In the genomic region with DNA sequence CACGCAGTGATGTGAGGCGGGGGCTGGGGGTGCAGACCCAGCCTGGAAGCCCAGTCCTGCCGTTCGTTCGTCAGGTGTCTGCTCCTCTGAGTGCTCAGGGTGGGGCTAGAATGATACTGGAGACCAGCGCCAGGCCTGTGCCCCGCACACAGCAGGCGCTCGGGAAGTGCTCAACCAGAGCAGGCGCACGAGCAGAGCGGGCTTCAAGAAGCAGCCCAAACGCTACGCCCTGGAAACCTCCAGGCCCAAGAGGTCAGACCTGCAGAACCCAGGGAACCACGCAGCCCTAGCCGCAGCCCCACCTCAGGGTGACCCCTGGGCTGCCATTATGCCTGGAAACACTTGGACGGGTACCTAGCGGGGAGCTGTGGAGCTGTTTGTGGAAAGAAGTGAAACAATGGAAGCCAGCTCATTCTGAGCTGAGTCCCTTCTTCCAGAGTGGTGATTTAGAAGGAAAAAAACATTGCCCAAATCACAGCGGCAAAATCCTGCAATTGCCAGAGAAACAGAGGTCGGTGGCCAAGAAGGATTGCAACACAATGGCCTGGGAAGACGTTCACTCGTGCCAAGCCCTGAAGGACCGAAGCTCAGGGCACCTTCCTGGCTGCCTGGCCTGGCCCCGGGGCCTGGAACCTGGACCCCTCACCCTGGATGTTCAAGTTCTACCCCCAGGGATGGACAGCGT, we compare ENCODE assay signal across 1 cellular context.
TF ChIP-seq lines count a peak whose summit lies in the region.

No MANE protein-coding gene starts in this region.

TF ChIP-seq in IMR-90, 13 proteins besides CTCF, POLR2A, EP300 and RAD21:
- TF ChIP-seq MXI1 (IDR thresholded peaks at IDR 0.05; ENCODE audit: borderline replicate concordance, low read depth, low read length) (no peak), CEBPB (IDR thresholded peaks at IDR 0.05; ENCODE audit: low read depth, low read length) (0 out of 2 replicates have a peak, but pooled peaks have one; percentile 20), FOS (IDR thresholded peaks at IDR 0.05; ENCODE audit: low read depth, low read length) (no peak)
TF ChIP-seq in IMR-90: peak in this region for 1.
